ENCODE assay signal across 29 cellular contexts in genomic region chr1:118827207-118827606, GRCh38.
"Had no signal": no experiment of that assay in that cellular context is flagged by ENCODE, and none has a peak within 500 bp of the region (broad histone marks: within the 10 kb centered on the region; RNA-seq: fewer than 3 reads in every experiment).

No MANE protein-coding gene starts in this region.

- ATAC-seq: natural killer cell; right cardiac atrium; stimulated activated effector memory CD8-positive, alpha-beta T cell treated with anti-CD3 and anti-CD28 coated beads, Interleukin-12 subunit alpha, Interleukin-12 subunit beta, amount 100 ng/mL, for 72 hours; stimulated activated naive B cell treated with anti-CD40 and anti-IgM and Interleukin-4, amounts not matched to agents 10 μg/mL and 1 μg/mL and 100 μg/mL, for 72 hours had no signal

- H3K4me1 ChIP-seq: neural progenitor cell, parathyroid adenoma, psoas muscle, right lobe of liver, sigmoid colon, spleen, stomach, upper lobe of left lung, vagina had no signal

- H3K4me2 ChIP-seq: neural progenitor cell, smooth muscle cell had no signal

- H3K27ac Mint-ChIP-seq: natural killer cell; nephron; neural progenitor cell; progenitor cell of endocrine pancreas; stimulated activated effector memory CD8-positive, alpha-beta T cell treated with anti-CD3 and anti-CD28 coated beads, Interleukin-12 subunit alpha, Interleukin-12 subunit beta, amount 100 ng/mL, for 72 hours; stimulated activated naive B cell treated with anti-CD40 and anti-IgM and Interleukin-4, amounts not matched to agents 10 μg/mL and 1 μg/mL and 100 μg/mL, for 72 hours; stimulated activated naive CD8-positive, alpha-beta T cell treated with anti-CD3 and anti-CD28 coated beads, Interleukin-15, Interleukin-2, amounts not matched to agents 100 ng/mL and 50 ng/mL, for 24 hours had no signal

- H3K36me3 Mint-ChIP-seq: natural killer cell; neural progenitor cell; stimulated activated effector memory CD8-positive, alpha-beta T cell treated with anti-CD3 and anti-CD28 coated beads, Interleukin-12 subunit alpha, Interleukin-12 subunit beta, amount 100 ng/mL, for 72 hours; stimulated activated naive B cell treated with anti-CD40 and anti-IgM and Interleukin-4, amounts not matched to agents 10 μg/mL and 1 μg/mL and 100 μg/mL, for 72 hours had no signal

- H3K4me3 ChIP-seq: neural progenitor cell, ovary, psoas muscle, right lobe of liver, sigmoid colon, skin epidermis, smooth muscle cell, spleen, stomach, thoracic aorta, thyroid gland, tibial nerve, upper lobe of left lung, vagina had no signal

- H2AFZ ChIP-seq: parathyroid adenoma had no signal

- H3K27me3 ChIP-seq: neural progenitor cell, ovary, right lobe of liver, sigmoid colon, spleen, stomach, thyroid gland, tibial nerve, upper lobe of left lung, vagina had no signal

- DNase-seq: natural killer cell; occipital lobe; ovary; posterior cingulate gyrus; psoas muscle; right cardiac atrium; right lobe of liver; sigmoid colon; spleen; stimulated activated CD4-positive, alpha-beta T cell treated with anti-CD3 and anti-CD28 coated beads, Interleukin-15, amount 100 ng/mL, for 24 hours; stimulated activated CD4-positive, alpha-beta T cell treated with anti-CD3 and anti-CD28 coated beads, Interleukin-2, amount 100 ng/mL, for 24 hours; stimulated activated CD4-positive, alpha-beta T cell treated with anti-CD3 and anti-CD28 coated beads, Interleukin-2, amount 100 ng/mL, for 48 hours; stimulated activated CD4-positive, alpha-beta T cell treated with anti-CD3 and anti-CD28 coated beads, Interleukin-4, amount 100 ng/mL, for 24 hours; stimulated activated naive B cell treated with anti-CD40 and anti-IgM and Interleukin-4, amounts not matched to agents 10 μg/mL and 1 μg/mL and 100 μg/mL, for 72 hours; stimulated activated naive CD4-positive, alpha-beta T cell treated with Interleukin-2 at 50 U/mL for 16 hours; stomach; thyroid gland; upper lobe of left lung had no signal

- H3K79me2 ChIP-seq: parathyroid adenoma had no signal

- H3K27me3 Mint-ChIP-seq: progenitor cell of endocrine pancreas; stimulated activated naive B cell treated with anti-CD40 and anti-IgM and Interleukin-4, amounts not matched to agents 10 μg/mL and 1 μg/mL and 100 μg/mL, for 72 hours; stimulated activated naive CD8-positive, alpha-beta T cell treated with anti-CD3 and anti-CD28 coated beads, Interleukin-15, Interleukin-2, amounts not matched to agents 100 ng/mL and 50 ng/mL, for 24 hours had no signal

- H3K36me3 ChIP-seq: neural progenitor cell, ovary, right lobe of liver, sigmoid colon, spleen, stomach, thoracic aorta, thyroid gland, tibial nerve, upper lobe of left lung, vagina had no signal

- H3K4me3 Mint-ChIP-seq: natural killer cell; nephron; neural progenitor cell; stimulated activated effector memory CD8-positive, alpha-beta T cell treated with anti-CD3 and anti-CD28 coated beads, Interleukin-12 subunit alpha, Interleukin-12 subunit beta, amount 100 ng/mL, for 72 hours; stimulated activated naive B cell treated with anti-CD40 and anti-IgM and Interleukin-4, amounts not matched to agents 10 μg/mL and 1 μg/mL and 100 μg/mL, for 72 hours; stimulated activated naive CD8-positive, alpha-beta T cell treated with anti-CD3 and anti-CD28 coated beads, Interleukin-15, Interleukin-2, amounts not matched to agents 100 ng/mL and 50 ng/mL, for 24 hours had no signal

- H3K4me1 Mint-ChIP-seq: natural killer cell; neural progenitor cell; stimulated activated effector memory CD8-positive, alpha-beta T cell treated with anti-CD3 and anti-CD28 coated beads, Interleukin-12 subunit alpha, Interleukin-12 subunit beta, amount 100 ng/mL, for 72 hours; stimulated activated naive B cell treated with anti-CD40 and anti-IgM and Interleukin-4, amounts not matched to agents 10 μg/mL and 1 μg/mL and 100 μg/mL, for 72 hours had no signal

- H3K27ac ChIP-seq: neural progenitor cell, ovary, parathyroid adenoma, psoas muscle, right lobe of liver, sigmoid colon, skin epidermis, spleen, stomach, thoracic aorta, thyroid gland, tibial nerve, upper lobe of left lung, vagina had no signal
